Comparison of ENCODE assay signal across 8 cellular contexts in the genomic region with DNA sequence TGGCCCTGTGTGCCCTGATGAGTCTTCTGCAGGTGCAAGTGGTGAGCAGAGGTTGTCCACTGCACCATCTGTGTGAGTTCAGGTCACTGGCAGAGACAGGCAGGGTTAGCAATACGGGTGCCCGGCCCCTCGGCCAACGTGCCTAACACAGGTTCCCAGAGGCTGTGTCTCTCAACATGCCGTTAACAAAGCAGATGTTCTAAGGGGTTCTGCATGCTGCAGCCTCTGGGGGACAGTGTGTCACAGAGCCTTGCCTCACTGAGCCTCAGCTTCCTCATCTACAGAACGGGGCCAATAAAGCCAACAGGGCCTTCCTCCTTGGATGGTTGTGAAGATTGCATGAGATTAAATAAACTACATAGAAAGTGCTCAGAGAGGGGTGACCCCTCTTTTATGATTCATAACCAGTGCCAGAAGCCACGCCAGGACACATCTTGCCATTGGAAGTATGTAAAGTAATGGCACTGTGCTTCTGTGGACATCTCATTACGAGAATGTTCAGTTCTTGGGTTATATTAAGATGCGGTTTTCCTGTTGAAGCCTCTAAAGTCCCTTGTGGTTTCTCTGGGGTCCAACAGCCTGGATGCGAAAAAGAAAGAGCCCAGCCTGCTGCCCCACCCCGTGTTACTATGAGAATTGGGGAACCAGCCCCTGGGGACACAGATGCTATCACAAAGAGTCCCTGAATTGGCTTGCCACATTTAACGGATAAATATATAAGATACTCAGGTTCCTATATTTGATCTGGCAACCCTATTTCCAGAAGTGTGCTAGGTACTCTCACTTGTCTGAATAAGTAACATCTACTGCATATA. TPM values are rescaled to one million over a fixed set of nuclear protein-coding genes. Genes with fewer than 3 reads are reported as not detected.
DNase-seq lines count a peak whose midpoint lies in the region; ATAC-seq, FAIRE-seq and TF ChIP-seq lines count a peak whose summit lies in the region.

No MANE protein-coding gene starts in this region.

- no peak overlapping the region for H3K27ac ChIP-seq in esophagus muscularis mucosa (replicated peaks in 1 of 4)

- peak overlapping the region in 7 of 10 donors; percentile 23 to 56 (median 39) for H3K4me3 Mint-ChIP-seq in naive thymus-derived CD8-positive, alpha-beta T cell

- TF ChIP-seq EP300 in esophagus muscularis mucosa (IDR thresholded peaks at IDR 0.05): no peak

- peak; percentile 75 for ATAC-seq in GM18867 (IDR thresholded peaks at IDR 0.05; ENCODE audit: unreplicated experiment)
- peak; percentile 63 for ATAC-seq in HG02973 (IDR thresholded peaks at IDR 0.05; ENCODE audit: unreplicated experiment)
- ATAC-seq in naive thymus-derived CD8-positive, alpha-beta T cell: peak; percentile 25 to 60

- H3K4me1 ChIP-seq in esophagus muscularis mucosa: peaks cover 0 to 12% (median 6%) of the 10 kb centered on the region in 4 donors

- DNase-seq in AML-193 (lab: John Stamatoyannopoulos, UW): peak; percentile 97
- DNase-seq in naive thymus-derived CD8-positive, alpha-beta T cell: peak in 1 of 10 donors; percentile 52
- DNase-seq in esophagus muscularis mucosa (ENCODE audit: extremely low spot score): no peak
- no peak for DNase-seq in frontal cortex (ENCODE audit: low spot score in 2 of 2)
- DNase-seq in cerebellar nuclear complex (lab: John Stamatoyannopoulos, UW): no peak

- no peaks in the 10 kb centered on the region for H3K36me3 Mint-ChIP-seq in naive thymus-derived CD8-positive, alpha-beta T cell

- H3K27me3 Mint-ChIP-seq in naive thymus-derived CD8-positive, alpha-beta T cell: no peaks in the 10 kb centered on the region

- intact Hi-C loops in esophagus muscularis mucosa (cut with DNase I): no loop called here

- no peak overlapping the region for H3K4me3 ChIP-seq in esophagus muscularis mucosa

- no peak for FAIRE-seq in frontal cortex (lab: Jason Lieb, UNC)

- peak overlapping the region in 6 of 10 donors; percentile 5 to 65 (median 53) for H3K27ac Mint-ChIP-seq in naive thymus-derived CD8-positive, alpha-beta T cell

- peak; percentile 57 for TF ChIP-seq POLR2A in Raji (IDR thresholded peaks at IDR 0.05; ENCODE audit: insufficient read depth, low read depth, low read length)
- no peak for TF ChIP-seq POLR2A in esophagus muscularis mucosa (IDR thresholded peaks at IDR 0.05; ENCODE audit: low read depth)

- no peaks in the 10 kb centered on the region for H3K9me3 Mint-ChIP-seq in naive thymus-derived CD8-positive, alpha-beta T cell

- H3K27me3 ChIP-seq in esophagus muscularis mucosa: no peaks in the 10 kb centered on the region

- WGBS in esophagus muscularis mucosa: 68% methylated on average over 4 of the region's 12 CpGs

- H3K36me3 ChIP-seq in esophagus muscularis mucosa: no peaks in the 10 kb centered on the region

- peaks cover 19 to 78% (median 35%) of the 10 kb centered on the region in 4 donors for H3K4me1 Mint-ChIP-seq in naive thymus-derived CD8-positive, alpha-beta T cell

- no peaks in the 10 kb centered on the region for H3K9me3 ChIP-seq in esophagus muscularis mucosa

- POLR2A ChIA-PET in naive thymus-derived CD8-positive, alpha-beta T cell (lab: Charles Lee): no interaction called here

- TF ChIP-seq CTCF in esophagus muscularis mucosa (IDR thresholded peaks at IDR 0.05): no peak

RNA-seq across cellular contexts. Expression of a gene that starts 11.2 kb away (rescaled TPM):
- total RNA-seq in naive thymus-derived CD8-positive, alpha-beta T cell: 100 to 1,000 TPM; 118 to 140 TPM
- 10 to 100 TPM in 1 of 3 donors, 1 to 10 TPM in 2; 3.2 to 10.6 (median 5.6) TPM for polyA plus RNA-seq in naive thymus-derived CD8-positive, alpha-beta T cell
- 10 to 100 TPM; 25.0 to 40.3 (median 29.4) TPM for total RNA-seq in esophagus muscularis mucosa
- total RNA-seq in frontal cortex: 26.1 TPM

RNA-seq across cellular contexts. Expression of a gene that starts 43.4 kb away (rescaled TPM):
- total RNA-seq in naive thymus-derived CD8-positive, alpha-beta T cell: 1 to 10 TPM in 1 of 2 experiments, under 1 TPM in 1; 0.60 to 1.4 TPM
- under 1 TPM in 2 of 3 donors, not detected in 1; 0.14 to 0.30 TPM for polyA plus RNA-seq in naive thymus-derived CD8-positive, alpha-beta T cell
- total RNA-seq in esophagus muscularis mucosa: 100 to 1,000 TPM in 2 of 4 donors, 10 to 100 TPM in 2; 72.3 to 143 (median 92.5) TPM
- total RNA-seq in frontal cortex: 93.3 TPM

Comparison
In these comparisons a context has a peak if more than half of its experiments do, and no peak if none do; other contexts are left out.
1. DNase-seq: peak in AML-193 (2 of 2); none in esophagus muscularis mucosa (single experiment), frontal cortex (0 of 2) and cerebellar nuclear complex (0 of 2).
2. RNA of a gene that starts 43.4 kb away (total RNA-seq): 72.3 to 143 TPM in esophagus muscularis mucosa and 93.3 TPM in frontal cortex (single experiment); 0.60 to 1.4 TPM in naive thymus-derived CD8-positive, alpha-beta T cell; every median in the first group is over 10 times any median in the second.
3. Peak in every context shown above with its lines, with median percentiles within 50 percentile points of each other: ATAC-seq.